In the genomic region with DNA sequence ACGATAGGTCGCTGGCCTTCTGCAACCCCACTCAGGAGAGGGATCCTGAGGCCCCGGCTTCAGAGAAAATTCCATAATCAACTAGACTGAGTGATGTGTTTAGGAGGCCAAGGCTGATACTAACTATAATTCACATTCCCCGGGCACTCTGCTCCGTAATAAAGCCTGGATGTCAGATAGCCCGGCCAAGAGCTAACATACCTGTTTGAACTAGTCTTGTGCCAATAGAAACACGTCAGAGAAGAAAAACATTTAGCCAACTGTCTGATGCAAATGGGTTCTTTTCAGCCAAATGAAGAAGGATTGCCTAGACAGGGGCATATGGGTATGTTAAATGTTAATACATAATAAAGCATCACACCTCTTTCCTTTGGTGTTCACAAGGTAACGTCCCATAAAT, we compare ENCODE assay signal across 26 cellular contexts.
DNase-seq lines count a peak whose midpoint lies in the region; ATAC-seq, FAIRE-seq and TF ChIP-seq lines count a peak whose summit lies in the region.
"Had no signal": no experiment of that assay in that cellular context is flagged by ENCODE, and none has a peak within 500 bp of the region (broad histone marks: within the 10 kb centered on the region; RNA-seq: fewer than 3 reads in every experiment).

No MANE protein-coding gene starts in this region.

- H2AFZ ChIP-seq in osteoblast (ENCODE audit: low read length) = no peak overlapping the region

- no peaks in the 10 kb centered on the region for H4K20me1 ChIP-seq in osteoblast (ENCODE audit: insufficient read depth, low read length)
- H4K20me1 ChIP-seq: BLaER1 treated with 17β-estradiol and CSF1 and Interleukin-3, amounts not matched to agents 10 nM and 100 nM had no signal

- H3K36me3 Mint-ChIP-seq in natural killer cell treated with Interleukin-12 subunit alpha and Interleukin-12 subunit beta and Interleukin-15 and Interleukin-18, amount 100 ng/mL, for 72 hours = no peaks in the 10 kb centered on the region
- H3K36me3 Mint-ChIP-seq: CD14-positive monocyte; CD8-positive, alpha-beta memory T cell had no signal

- no peaks in the 10 kb centered on the region for H3K9me3 Mint-ChIP-seq in natural killer cell treated with Interleukin-12 subunit alpha and Interleukin-12 subunit beta and Interleukin-15 and Interleukin-18, amount 100 ng/mL, for 72 hours
- H3K9me3 Mint-ChIP-seq: CD4-positive, alpha-beta T cell; CD8-positive, alpha-beta memory T cell had no signal

- WGBS in A549 (ENCODE audit: missing lambda C conversion rate) = 42% methylated on average over 8 of the region's 8 CpGs

- H3K27ac ChIP-seq in A549 (no peak overlapping the region), RWPE1 (peak overlapping the region; percentile 27; the same call in 1 of the 2 replicates), epithelial cell of prostate (peak overlapping the region; percentile 8), osteoblast (ENCODE audit: low read depth, low read length) (no peak overlapping the region)
- H3K27ac ChIP-seq: 22Rv1; BLaER1 treated with 17β-estradiol and CSF1 and Interleukin-3, amounts not matched to agents 10 nM and 100 nM had no signal

- H3K4me1 ChIP-seq in A549 (peaks cover 10% of the 10 kb centered on the region), osteoblast (ENCODE audit: insufficient read depth, low read length) (peaks cover 25% of the 10 kb centered on the region)
- H3K4me1 ChIP-seq: BE2C had no signal

- no peak for TF ChIP-seq POLR2A in A549 (IDR thresholded peaks at IDR 0.05; ENCODE audit: low read length)

- H3K36me3 ChIP-seq in osteoblast (ENCODE audit: insufficient read depth, low read length) = no peaks in the 10 kb centered on the region
- H3K36me3 ChIP-seq: BE2C; BLaER1 treated with 17β-estradiol and CSF1 and Interleukin-3, amounts not matched to agents 10 nM and 100 nM had no signal

- DNase-seq in A549 (ENCODE audit: low read depth in 1 of 2, low spot score in 1 of 2) (no peak), RWPE1 (ENCODE audit: low spot score) (no peak), epithelial cell of prostate (ENCODE audit: low read depth, low spot score) (no peak), osteoblast (ENCODE audit: insufficient read length, low spot score, missing footprints) (peak; percentile 3), H4 (ENCODE audit: low spot score) (no peak), NCI-H2196 (lab: John Stamatoyannopoulos, UW; ENCODE audit: unreplicated experiment) (no peak), NCI-H2107 treated with DMSO at 0.1 percent for 48 hours (lab: John Stamatoyannopoulos, UW; ENCODE audit: unreplicated experiment) (no peak)
- DNase-seq in natural killer cell treated with Interleukin-12 subunit alpha and Interleukin-12 subunit beta and Interleukin-15 and Interleukin-18, amount 100 ng/mL, for 72 hours (ENCODE audit: low spot score) = no peak
- DNase-seq: ACHN; AML-193; BE2C; CD4-positive, alpha-beta T cell; CD8-positive, alpha-beta memory T cell; DMS 273 treated with DMSO at 0.1 percent for 48 hours; DMS79; EL; GDM1; GOT3; HCEC 1CT had no signal

- peak; percentile 49 for FAIRE-seq in A549 (lab: Jason Lieb, UNC)
- FAIRE-seq: A204.1, D721Med, GM12891, GM18507 had no signal

- H3K27me3 ChIP-seq in osteoblast (ENCODE audit: insufficient read depth, low read length) = no peaks in the 10 kb centered on the region
- H3K27me3 ChIP-seq: BE2C; BLaER1 treated with 17β-estradiol and CSF1 and Interleukin-3, amounts not matched to agents 10 nM and 100 nM had no signal

- ATAC-seq in A549 = no peak
- ATAC-seq in natural killer cell treated with Interleukin-12 subunit alpha and Interleukin-12 subunit beta and Interleukin-15 and Interleukin-18, amount 100 ng/mL, for 72 hours = no peak

- no peak for TF ChIP-seq CTCF in A549 (IDR thresholded peaks at IDR 0.05)
- TF ChIP-seq CTCF in RWPE1 (conservative IDR thresholded peaks at IDR 0.05; ENCODE audit: low read depth) = no peak
- no peak for TF ChIP-seq CTCF in osteoblast (IDR thresholded peaks at IDR 0.05; ENCODE audit: extremely low read depth, low read depth, low read length)

- no peak for TF ChIP-seq RAD21 in A549 (conservative IDR thresholded peaks at IDR 0.05 in 1 of 2, IDR thresholded peaks at IDR 0.05 in 1 of 2)

- POLR2A ChIA-PET in A549 (lab: Yijun Ruan, JAX) = no interaction called here
- POLR2A ChIA-PET in RWPE1 (lab: Yijun Ruan, JAX; ENCODE audit: low non-redundant PET) = no interaction called here

- H3K4me2 ChIP-seq in A549 (no peak overlapping the region), osteoblast (ENCODE audit: insufficient read depth, low read length) (no peak overlapping the region)

- no peaks in the 10 kb centered on the region for H3K79me2 ChIP-seq in osteoblast (ENCODE audit: insufficient read depth, low read length)

- no peaks in the 10 kb centered on the region for H3K9me3 ChIP-seq in A549
- H3K9me3 ChIP-seq in osteoblast (ENCODE audit: low read depth, low read length) = no peaks in the 10 kb centered on the region
- H3K9me3 ChIP-seq: BE2C; BLaER1 treated with 17β-estradiol and CSF1 and Interleukin-3, amounts not matched to agents 10 nM and 100 nM had no signal

- TF ChIP-seq EP300 in A549 (IDR thresholded peaks at IDR 0.05) = no peak

- H3K4me3 ChIP-seq in A549 (no peak overlapping the region), osteoblast (ENCODE audit: insufficient read depth, low read length) (no peak overlapping the region)
- H3K4me3 ChIP-seq: BLaER1 treated with 17β-estradiol and CSF1 and Interleukin-3, amounts not matched to agents 10 nM and 100 nM had no signal

- peaks cover 0 to 8% of the 10 kb centered on the region in 2 donors for H3K27me3 Mint-ChIP-seq in natural killer cell treated with Interleukin-12 subunit alpha and Interleukin-12 subunit beta and Interleukin-15 and Interleukin-18, amount 100 ng/mL, for 72 hours
- H3K27me3 Mint-ChIP-seq: CD4-positive, alpha-beta T cell had no signal

- no peak overlapping the region for H3K27ac Mint-ChIP-seq in natural killer cell treated with Interleukin-12 subunit alpha and Interleukin-12 subunit beta and Interleukin-15 and Interleukin-18, amount 100 ng/mL, for 72 hours
- H3K27ac Mint-ChIP-seq: CD14-positive monocyte; CD4-positive, alpha-beta T cell had no signal

- H3K4me1 Mint-ChIP-seq in natural killer cell treated with Interleukin-12 subunit alpha and Interleukin-12 subunit beta and Interleukin-15 and Interleukin-18, amount 100 ng/mL, for 72 hours (ENCODE audit: low read depth in 2 of 2) = no peaks in the 10 kb centered on the region
- H3K4me1 Mint-ChIP-seq: CD14-positive monocyte; CD8-positive, alpha-beta memory T cell had no signal

- H3K4me3 Mint-ChIP-seq in natural killer cell treated with Interleukin-12 subunit alpha and Interleukin-12 subunit beta and Interleukin-15 and Interleukin-18, amount 100 ng/mL, for 72 hours = no peak overlapping the region
- H3K4me3 Mint-ChIP-seq: CD14-positive monocyte; CD4-positive, alpha-beta T cell; CD8-positive, alpha-beta memory T cell had no signal

- CTCF ChIA-PET in A549 (lab: Yijun Ruan, JAX) (interaction anchor here (1.0 kb wide), 1 partner anchor 10 kb away, joined by 3 read pairs; no protein-coding TSS in a partner anchor), RWPE1 (lab: Yijun Ruan, JAX) (no interaction called here)

TF ChIP-seq in A549, 52 proteins besides CTCF, POLR2A, EP300 and RAD21:
- TF ChIP-seq, protein P1, sequence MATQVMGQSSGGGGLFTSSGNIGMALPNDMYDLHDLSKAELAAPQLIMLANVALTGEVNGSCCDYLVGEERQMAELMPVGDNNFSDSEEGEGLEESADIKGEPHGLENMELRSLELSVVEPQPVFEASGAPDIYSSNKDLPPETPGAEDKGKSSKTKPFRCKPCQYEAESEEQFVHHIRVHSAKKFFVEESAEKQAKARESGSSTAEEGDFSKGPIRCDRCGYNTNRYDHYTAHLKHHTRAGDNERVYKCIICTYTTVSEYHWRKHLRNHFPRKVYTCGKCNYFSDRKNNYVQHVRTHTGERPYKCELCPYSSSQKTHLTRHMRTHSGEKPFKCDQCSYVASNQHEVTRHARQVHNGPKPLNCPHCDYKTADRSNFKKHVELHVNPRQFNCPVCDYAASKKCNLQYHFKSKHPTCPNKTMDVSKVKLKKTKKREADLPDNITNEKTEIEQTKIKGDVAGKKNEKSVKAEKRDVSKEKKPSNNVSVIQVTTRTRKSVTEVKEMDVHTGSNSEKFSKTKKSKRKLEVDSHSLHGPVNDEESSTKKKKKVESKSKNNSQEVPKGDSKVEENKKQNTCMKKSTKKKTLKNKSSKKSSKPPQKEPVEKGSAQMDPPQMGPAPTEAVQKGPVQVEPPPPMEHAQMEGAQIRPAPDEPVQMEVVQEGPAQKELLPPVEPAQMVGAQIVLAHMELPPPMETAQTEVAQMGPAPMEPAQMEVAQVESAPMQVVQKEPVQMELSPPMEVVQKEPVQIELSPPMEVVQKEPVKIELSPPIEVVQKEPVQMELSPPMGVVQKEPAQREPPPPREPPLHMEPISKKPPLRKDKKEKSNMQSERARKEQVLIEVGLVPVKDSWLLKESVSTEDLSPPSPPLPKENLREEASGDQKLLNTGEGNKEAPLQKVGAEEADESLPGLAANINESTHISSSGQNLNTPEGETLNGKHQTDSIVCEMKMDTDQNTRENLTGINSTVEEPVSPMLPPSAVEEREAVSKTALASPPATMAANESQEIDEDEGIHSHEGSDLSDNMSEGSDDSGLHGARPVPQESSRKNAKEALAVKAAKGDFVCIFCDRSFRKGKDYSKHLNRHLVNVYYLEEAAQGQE (IDR thresholded peaks at IDR 0.05) = no peak
- TF ChIP-seq CHD4 (IDR thresholded peaks at IDR 0.05; ENCODE audit: borderline replicate concordance) (no peak), POLR2AphosphoS2 (conservative IDR thresholded peaks at IDR 0.05; ENCODE audit: low read length) (no peak), KDM5A (IDR thresholded peaks at IDR 0.05) (no peak), ZNF302 (CRISPR knock-in tag; IDR thresholded peaks at IDR 0.05) (no peak), FOSB (CRISPR knock-in tag; IDR thresholded peaks at IDR 0.05) (no peak), TFCP2L1 (CRISPR knock-in tag; IDR thresholded peaks at IDR 0.05) (no peak), RFX5 (IDR thresholded peaks at IDR 0.05) (no peak), EHF (CRISPR knock-in tag; IDR thresholded peaks at IDR 0.05) (no peak), CBX2 (IDR thresholded peaks at IDR 0.05; ENCODE audit: borderline replicate concordance, low read depth) (no peak), HOXB5 (CRISPR knock-in tag; IDR thresholded peaks at IDR 0.05) (no peak), ZSCAN20 (CRISPR knock-in tag; IDR thresholded peaks at IDR 0.05) (no peak), FOSL2 (IDR thresholded peaks at IDR 0.05) (no peak), FOSL2 (CRISPR knock-in tag; IDR thresholded peaks at IDR 0.05) (no peak), HOXA7 (CRISPR knock-in tag; IDR thresholded peaks at IDR 0.05) (no peak)

Comparison
In these comparisons a context has a peak if more than half of its experiments do, and no peak if none do; other contexts are left out.
1. H3K27ac ChIP-seq: peak in RWPE1 (single experiment) and epithelial cell of prostate (single experiment); none in A549 (0 of 2) and osteoblast (single experiment).